ENCODE assay signal across 9 cellular contexts in genomic region chr18:7566587-7567486, GRCh38. TPM values are rescaled to one million over a fixed set of nuclear protein-coding genes. Genes with fewer than 3 reads are reported as not detected.
DNase-seq lines count a peak whose midpoint lies in the region; ATAC-seq and TF ChIP-seq lines count a peak whose summit lies in the region.
"Had no signal": no experiment of that assay in that cellular context is flagged by ENCODE, and none has a peak within 500 bp of the region (broad histone marks: within the 10 kb centered on the region; RNA-seq: fewer than 3 reads in every experiment).

PTPRM (plus strand) TSS chr18:7567316; CDS start chr18:7567819, 503 bp downstream.

- no peaks in the 10 kb centered on the region for H3K9me3 Mint-ChIP-seq in activated CD4-positive, alpha-beta memory T cell treated with anti-CD3 and anti-CD28 coated beads, Interleukin-2, amount 10 ng/mL, durations not matched to agents 7 days and 5 days
- H3K9me3 Mint-ChIP-seq in effector memory CD8-positive, alpha-beta T cell, result no peaks in the 10 kb centered on the region

- intact Hi-C loops in lower leg skin (cut with DNase I; ENCODE audit: low total_unique reads), result loop anchor here (10.0 kb wide), 1 partner anchor 292 kb away; no protein-coding TSS in a partner anchor

- no peak for TF ChIP-seq CTCF in lower leg skin (IDR thresholded peaks at IDR 0.05)

- WGBS in lower leg skin, 2 donors, result 1% methylated on average over 21 to 45 of the region's 138 CpGs

- ATAC-seq in HG02759 (IDR thresholded peaks at IDR 0.05; ENCODE audit: unreplicated experiment), result peak; percentile 93
- peak; percentile 78 for ATAC-seq in effector memory CD8-positive, alpha-beta T cell (replicated peaks)

- no peak for TF ChIP-seq POLR2A in lower leg skin (IDR thresholded peaks at IDR 0.05)

- peak within 1 kb of the TSS; percentile 58 for H3K4me3 ChIP-seq in lower leg skin (ENCODE audit: low read depth, poor library complexity, severe bottlenecking)

- POLR2A ChIA-PET in activated CD4-positive, alpha-beta memory T cell treated with anti-CD3 and anti-CD28 coated beads, Interleukin-2, amount 10 ng/mL, durations not matched to agents 7 days and 5 days (lab: Charles Lee), result no interaction called here

- H3K36me3 Mint-ChIP-seq in activated CD4-positive, alpha-beta memory T cell treated with anti-CD3 and anti-CD28 coated beads, Interleukin-2, amount 10 ng/mL, durations not matched to agents 7 days and 5 days (ENCODE audit: low read depth), result no peaks in the 10 kb centered on the region
- H3K36me3 Mint-ChIP-seq in effector memory CD8-positive, alpha-beta T cell (ENCODE audit: insufficient read depth), result peaks cover 5% of the 10 kb centered on the region

- no peak within 1 kb of the TSS for H3K4me3 Mint-ChIP-seq in activated CD4-positive, alpha-beta memory T cell treated with anti-CD3 and anti-CD28 coated beads, Interleukin-2, amount 10 ng/mL, durations not matched to agents 7 days and 5 days
- peak within 1 kb of the TSS; percentile 13 to 40 for H3K4me3 Mint-ChIP-seq in effector memory CD8-positive, alpha-beta T cell

- H3K27ac Mint-ChIP-seq in activated CD4-positive, alpha-beta memory T cell treated with anti-CD3 and anti-CD28 coated beads, Interleukin-2, amount 10 ng/mL, durations not matched to agents 7 days and 5 days, result no peak within 1 kb of the TSS
- no peak within 1 kb of the TSS for H3K27ac Mint-ChIP-seq in effector memory CD8-positive, alpha-beta T cell

- peak; percentile 12 for DNase-seq in NCI-H2029 (lab: John Stamatoyannopoulos, UW)
- no peak for DNase-seq in NCI-H2029 treated with DMSO at 0.1 percent for 48 hours (lab: John Stamatoyannopoulos, UW)
- DNase-seq in NCI-H146 (lab: John Stamatoyannopoulos, UW), result peak; percentile 66
- peak; percentile 55 for DNase-seq in activated CD4-positive, alpha-beta memory T cell treated with anti-CD3 and anti-CD28 coated beads, Interleukin-2, amount 10 ng/mL, durations not matched to agents 7 days and 5 days
- DNase-seq in effector memory CD8-positive, alpha-beta T cell, result peak; percentile 14 to 46 (median 39)
- peak; percentile 86 to 98 for DNase-seq in lower leg skin (ENCODE audit: low spot score in 2 of 2)
- peak; percentile 8 for DNase-seq in stimulated activated CD4-positive, alpha-beta T cell treated with anti-CD3 and anti-CD28 coated beads, Interleukin-2, amount 100 ng/mL, for 4 hours (ENCODE audit: low read depth)
- DNase-seq: DND-41 had no signal

- peaks cover 4% of the 10 kb centered on the region for H3K4me1 Mint-ChIP-seq in activated CD4-positive, alpha-beta memory T cell treated with anti-CD3 and anti-CD28 coated beads, Interleukin-2, amount 10 ng/mL, durations not matched to agents 7 days and 5 days
- no peaks in the 10 kb centered on the region for H3K4me1 Mint-ChIP-seq in effector memory CD8-positive, alpha-beta T cell (ENCODE audit: low read depth in 2 of 2)

- CTCF ChIA-PET in activated CD4-positive, alpha-beta memory T cell treated with anti-CD3 and anti-CD28 coated beads, Interleukin-2, amount 10 ng/mL, durations not matched to agents 7 days and 5 days (lab: Charles Lee), result interaction anchor here (0.6 to 1.3 kb wide), 6 partner anchors 10 to 645 kb away, joined by 3 to 4 read pairs (median 4); no protein-coding TSS in a partner anchor

- H3K27me3 Mint-ChIP-seq in activated CD4-positive, alpha-beta memory T cell treated with anti-CD3 and anti-CD28 coated beads, Interleukin-2, amount 10 ng/mL, durations not matched to agents 7 days and 5 days, result peaks cover 42% of the 10 kb centered on the region
- H3K27me3 Mint-ChIP-seq in effector memory CD8-positive, alpha-beta T cell, result peaks cover 16 to 47% of the 10 kb centered on the region in 2 donors

RNA-seq across cellular contexts. Expression of gene PTPRM, which starts in this region (rescaled TPM):
- 10 to 100 TPM in 1 of 2 experiments, 1 to 10 TPM in 1; 9.3 to 12.3 TPM for total RNA-seq in activated CD4-positive, alpha-beta memory T cell treated with anti-CD3 and anti-CD28 coated beads, Interleukin-2, amount 10 ng/mL, durations not matched to agents 7 days and 5 days
- 10 to 100 TPM; 21.4 to 41.8 (median 29.6) TPM for total RNA-seq in lower leg skin
